Comparison of ENCODE assay signal across 16 cellular contexts in genomic region chr22:32617271-32617670, GRCh38.
A peak's percentile ranks its signal among the peaks of the same experiment; 100 is the strongest.
DNase-seq lines count a peak whose midpoint lies in the region; ATAC-seq, FAIRE-seq and TF ChIP-seq lines count a peak whose summit lies in the region.
"Had no signal": no experiment of that assay in that cellular context is flagged by ENCODE, and none has a peak within 500 bp of the region (broad histone marks: within the 10 kb centered on the region; RNA-seq: fewer than 3 reads in every experiment).

No MANE protein-coding gene starts in this region.

- DNase-seq in right lobe of liver (no peak), HepG2 (ENCODE audit: low spot score) (no peak), fibroblast of peridontal ligament (ENCODE audit: extremely low read depth) (peak; percentile 21), sigmoid colon (no peak), SW480 (ENCODE audit: low spot score) (no peak), GM19240 (ENCODE audit: insufficient read length, low spot score) (no peak), NOMO-1 treated with dmso at 0.1 percent for 144 hours (lab: John Stamatoyannopoulos, UW; ENCODE audit: unreplicated experiment) (no peak)
- DNase-seq: activated CD4-positive, alpha-beta T cell treated with anti-CD3 and anti-CD28 coated beads, Interleukin-2, amount 50 U/mL, for 4 hours; activated T-cell treated with anti-CD3 and anti-CD28 coated beads, Interleukin-2, amount 50 U/mL, for 72 hours; MM.1S; NCI-H2171 treated with DMSO at 0.1 percent for 48 hours; NK-92 treated with Interleukin-12 subunit alpha and Interleukin-12 subunit beta, amount 100 ng/mL, for 24 hours; SIG-M5; stimulated activated CD4-positive, alpha-beta T cell treated with anti-CD3 and anti-CD28 coated beads, Interleukin-2, amount 100 ng/mL, for 24 hours; stimulated activated CD8-positive, alpha-beta memory T cell treated with anti-CD3 and anti-CD28 coated beads, Interleukin-4, amount 100 ng/mL, for 48 hours had no signal

- in situ Hi-C loops in HepG2 (cut with HindIII; ENCODE audit: extremely low pct_ligation_motif_present, low pct_unique_long_range_greater_than_20kb), result no loop called here

- no peaks in the 10 kb centered on the region for H4K20me1 ChIP-seq in HepG2 (ENCODE audit: insufficient read depth, low read length)

- H3K4me2 ChIP-seq in HepG2 (ENCODE audit: low read depth, low read length), result no peak overlapping the region

- no peak overlapping the region for H2AFZ ChIP-seq in HepG2 (ENCODE audit: low read length)

- H3K9ac ChIP-seq in HepG2 (ENCODE audit: insufficient read depth, low read depth, low read length), result no peak overlapping the region

- H3K27ac ChIP-seq in right lobe of liver, result peak overlapping the region in 2 of 3 donors; percentile 74 to 76
- H3K27ac ChIP-seq in HepG2 (ENCODE audit: extremely low read length, insufficient read depth, low read length), result no peak overlapping the region
- peak overlapping the region; percentile 73 to 88 (median 82) for H3K27ac ChIP-seq in sigmoid colon

- no peak for TF ChIP-seq RAD21 in HepG2 (CRISPR knock-in tag; IDR thresholded peaks at IDR 0.05)

- H3K9me3 ChIP-seq in right lobe of liver (no peaks in the 10 kb centered on the region), HepG2 (ENCODE audit: low read length) (no peaks in the 10 kb centered on the region), sigmoid colon (no peaks in the 10 kb centered on the region)

- H3K4me3 ChIP-seq in right lobe of liver (no peak overlapping the region), HepG2 (replicated peaks in 1 of 3; ENCODE audit: insufficient read depth in 1 of 3, low read depth in 2 of 3, low read length in 3 of 3) (no peak overlapping the region), sigmoid colon (no peak overlapping the region)

- no TSS peak for BruUV-seq in HepG2 (replicated peaks; lab: Mats Ljungman, UMichigan)

- no peak for TF ChIP-seq CTCF in right lobe of liver (IDR thresholded peaks at IDR 0.05)
- TF ChIP-seq CTCF in HepG2 (CRISPR knock-in tag; IDR thresholded peaks at IDR 0.05), result no peak
- TF ChIP-seq CTCF in sigmoid colon (IDR thresholded peaks at IDR 0.05), result no peak

- H3K79me2 ChIP-seq in HepG2 (ENCODE audit: insufficient read depth, low read length), result no peaks in the 10 kb centered on the region

- WGBS in right lobe of liver (ENCODE audit: insufficient coverage, low coverage, low lambda C conversion rate, missing lambda C conversion rate), result 68% methylated on average over 8 of the region's 8 CpGs
- WGBS in HepG2 (ENCODE audit: low lambda C conversion rate), result 93% methylated on average over 8 of the region's 8 CpGs
- WGBS in sigmoid colon, 2 donors, result 45 to 72% methylated on average over 8 of the region's 8 CpGs

- POLR2A ChIA-PET in HepG2 (lab: Yijun Ruan, JAX), result interaction anchor here (1.4 to 2.1 kb wide), 2 partner anchors 33 to 38 kb away, joined by 3 to 8 read pairs; no protein-coding TSS in a partner anchor

- H3K4me1 ChIP-seq in right lobe of liver (peaks cover 2 to 33% (median 13%) of the 10 kb centered on the region in 4 donors), HepG2 (ENCODE audit: insufficient read depth, low read length) (peaks cover 71% of the 10 kb centered on the region), sigmoid colon (peaks cover 0 to 49% (median 39%) of the 10 kb centered on the region in 4 donors)

- intact Hi-C loops in right lobe of liver (cut with DNase I) (no loop called here), HepG2 (cut with micrococcal nuclease; ENCODE audit: unreplicated experiment) (loop anchor here (2.0 kb wide), 1 partner anchor 82 kb away; no protein-coding TSS in a partner anchor), sigmoid colon (cut with DNase I) (no loop called here)

- H3K27me3 ChIP-seq in right lobe of liver (no peaks in the 10 kb centered on the region), HepG2 (ENCODE audit: control insufficient read depth in 1 of 2, insufficient read depth in 2 of 2, low read length in 2 of 2) (no peaks in the 10 kb centered on the region), sigmoid colon (no peaks in the 10 kb centered on the region)

- CTCF ChIA-PET in HepG2 (lab: Yijun Ruan, JAX; ENCODE audit: low intra/inter-chr PET ratio, low total read pairs), result no interaction called here

- no peak for FAIRE-seq in HepG2 (lab: Jason Lieb, UNC)

- no peak for TF ChIP-seq POLR2A in right lobe of liver (IDR thresholded peaks at IDR 0.05)
- no peak for TF ChIP-seq POLR2A in HepG2 (IDR thresholded peaks at IDR 0.05; ENCODE audit: insufficient read depth in 1 of 2, low read depth in 2 of 2, low read length in 2 of 2)
- no peak for TF ChIP-seq POLR2A in sigmoid colon (IDR thresholded peaks at IDR 0.05)

- no peak for TF ChIP-seq EP300 in HepG2 (IDR thresholded peaks at IDR 0.05; ENCODE audit: low read depth in 2 of 2, low read length in 2 of 2)
- no peak for TF ChIP-seq EP300 in HepG2 (CRISPR knock-in tag; IDR thresholded peaks at IDR 0.05; ENCODE audit: borderline replicate concordance)
- peak in 1 of 4 donors; percentile 18 for TF ChIP-seq EP300 in sigmoid colon (IDR thresholded peaks at IDR 0.05)

- no peaks in the 10 kb centered on the region for H3K36me3 ChIP-seq in right lobe of liver
- no peaks in the 10 kb centered on the region for H3K36me3 ChIP-seq in HepG2 (replicated peaks in 1 of 2; ENCODE audit: control insufficient read depth in 1 of 2, insufficient read depth in 2 of 2, low read length in 2 of 2)
- no peaks in the 10 kb centered on the region for H3K36me3 ChIP-seq in sigmoid colon

- no peak for ATAC-seq in right lobe of liver
- no peak for ATAC-seq in HepG2
- no peak for ATAC-seq in HG03432 (IDR thresholded peaks at IDR 0.05; ENCODE audit: unreplicated experiment)
- ATAC-seq: activated T-cell treated with anti-CD3 and anti-CD28 coated beads, Interleukin-2, amount 50 U/mL, for 72 hours had no signal

TF ChIP-seq in HepG2, 621 proteins besides CTCF, POLR2A, EP300 and RAD21:
- TF ChIP-seq ZBTB3 (CRISPR knock-in tag; IDR thresholded peaks at IDR 0.05; ENCODE audit: borderline replicate concordance, low read depth) (no peak), ZNF326 (CRISPR knock-in tag; IDR thresholded peaks at IDR 0.05; ENCODE audit: borderline replicate concordance) (no peak), PHF21A (CRISPR knock-in tag; IDR thresholded peaks at IDR 0.05) (no peak)
